16 cellular contexts compared by ENCODE assay signal in the genomic region with DNA sequence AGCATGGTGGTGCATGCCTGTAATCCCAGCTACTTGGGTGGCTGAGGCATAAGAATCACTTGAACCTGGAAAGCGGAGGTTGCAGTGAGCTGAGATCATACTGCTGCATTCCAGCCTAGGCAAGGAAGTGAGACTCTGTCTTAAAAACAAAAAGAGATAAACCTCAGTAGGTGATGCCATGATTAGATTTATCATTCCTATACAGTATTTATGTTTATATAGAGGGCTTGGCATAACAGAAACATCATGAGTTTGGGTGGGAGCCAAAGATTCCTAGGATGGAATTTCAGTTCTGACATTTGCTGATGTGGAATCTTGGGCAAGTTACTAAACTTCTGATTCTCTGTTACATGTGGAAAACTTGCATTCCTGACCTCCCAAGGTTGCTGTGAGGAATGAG.
A peak's percentile ranks its signal among the peaks of the same experiment; 100 is the strongest.
DNase-seq lines count a peak whose midpoint lies in the region; ATAC-seq and FAIRE-seq lines count a peak whose summit lies in the region.
"Had no signal": no experiment of that assay in that cellular context is flagged by ENCODE, and none has a peak within 500 bp of the region (broad histone marks: within the 10 kb centered on the region; RNA-seq: fewer than 3 reads in every experiment).

No MANE protein-coding gene starts in this region.

- DNase-seq in HCEC 1CT (peak; percentile 39), RCC 7860 (ENCODE audit: low spot score) (peak; percentile 18), fibroblast of gingiva (ENCODE audit: low read depth) (peak; percentile 41), non-pigmented ciliary epithelial cell (ENCODE audit: low read depth) (peak; percentile 31), NCI-H146 (lab: John Stamatoyannopoulos, UW) (no peak), amniotic stem cell (lab: John Stamatoyannopoulos, UW) (no peak)
- DNase-seq in activated CD4-positive, alpha-beta T cell treated with anti-CD3 and anti-CD28 coated beads, Interleukin-2, amount 50 U/mL, for 4 hours: no peak
- DNase-seq: activated CD4-positive, alpha-beta T cell treated with anti-CD3 and anti-CD28 coated beads, Interleukin-2, amount 10 ng/mL, durations not matched to agents 7 days and 5 days; activated T-cell treated with anti-CD3 and anti-CD28 coated beads, Interleukin-2, amount 50 U/mL, for 4 hours; DMS79 treated with DMSO at 0.1 percent for 48 hours; naive B cell; NCI-H2081 treated with DMSO at 0.1 percent for 48 hours; NCI-H774; T1000 had no signal

- FAIRE-seq in RCC 7860 (lab: Jason Lieb, UNC): no peak

- ATAC-seq in GM18870 (IDR thresholded peaks at IDR 0.05; ENCODE audit: unreplicated experiment): no peak
- ATAC-seq: activated T-cell treated with anti-CD3 and anti-CD28 coated beads, Interleukin-2, amount 50 U/mL, for 4 hours; Right ventricle myocardium inferior had no signal

Comparison
In these comparisons a context has a peak if more than half of its experiments do, and no peak if none do; other contexts are left out.
1. DNase-seq: peak in HCEC 1CT (single experiment), RCC 7860 (single experiment), fibroblast of gingiva (single experiment) and non-pigmented ciliary epithelial cell (single experiment); none in NCI-H146 (single experiment), activated CD4-positive, alpha-beta T cell treated with anti-CD3 and anti-CD28 coated beads, Interleukin-2, amount 50 U/mL, for 4 hours (0 of 2) and amniotic stem cell (single experiment).